ENCODE assay signal across 1 cellular context in genomic region chr1:32394141-32394889, GRCh38.
TF ChIP-seq lines count a peak whose summit lies in the region.

A gene with protein sequence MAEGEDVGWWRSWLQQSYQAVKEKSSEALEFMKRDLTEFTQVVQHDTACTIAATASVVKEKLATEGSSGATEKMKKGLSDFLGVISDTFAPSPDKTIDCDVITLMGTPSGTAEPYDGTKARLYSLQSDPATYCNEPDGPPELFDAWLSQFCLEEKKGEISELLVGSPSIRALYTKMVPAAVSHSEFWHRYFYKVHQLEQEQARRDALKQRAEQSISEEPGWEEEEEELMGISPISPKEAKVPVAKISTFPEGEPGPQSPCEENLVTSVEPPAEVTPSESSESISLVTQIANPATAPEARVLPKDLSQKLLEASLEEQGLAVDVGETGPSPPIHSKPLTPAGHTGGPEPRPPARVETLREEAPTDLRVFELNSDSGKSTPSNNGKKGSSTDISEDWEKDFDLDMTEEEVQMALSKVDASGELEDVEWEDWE (minus strand): TSS chr1:32394441. CDS start chr1:32394414, 27 bp downstream.

TF ChIP-seq in K562, 482 proteins besides CTCF, POLR2A, EP300 and RAD21 (continued from another document and continues in another):
- TF ChIP-seq PBX2 (CRISPR knock-in tag; IDR thresholded peaks at IDR 0.05; ENCODE audit: low read depth): no peak
- TF ChIP-seq PBX2 (tag; conservative IDR thresholded peaks at IDR 0.05; ENCODE audit: low read depth): peak; percentile 93
- TF ChIP-seq, protein P1, sequence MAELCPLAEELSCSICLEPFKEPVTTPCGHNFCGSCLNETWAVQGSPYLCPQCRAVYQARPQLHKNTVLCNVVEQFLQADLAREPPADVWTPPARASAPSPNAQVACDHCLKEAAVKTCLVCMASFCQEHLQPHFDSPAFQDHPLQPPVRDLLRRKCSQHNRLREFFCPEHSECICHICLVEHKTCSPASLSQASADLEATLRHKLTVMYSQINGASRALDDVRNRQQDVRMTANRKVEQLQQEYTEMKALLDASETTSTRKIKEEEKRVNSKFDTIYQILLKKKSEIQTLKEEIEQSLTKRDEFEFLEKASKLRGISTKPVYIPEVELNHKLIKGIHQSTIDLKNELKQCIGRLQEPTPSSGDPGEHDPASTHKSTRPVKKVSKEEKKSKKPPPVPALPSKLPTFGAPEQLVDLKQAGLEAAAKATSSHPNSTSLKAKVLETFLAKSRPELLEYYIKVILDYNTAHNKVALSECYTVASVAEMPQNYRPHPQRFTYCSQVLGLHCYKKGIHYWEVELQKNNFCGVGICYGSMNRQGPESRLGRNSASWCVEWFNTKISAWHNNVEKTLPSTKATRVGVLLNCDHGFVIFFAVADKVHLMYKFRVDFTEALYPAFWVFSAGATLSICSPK (IDR thresholded peaks at IDR 0.05; ENCODE audit: borderline replicate concordance): no peak
- no peak for TF ChIP-seq POLR3A (IDR thresholded peaks at IDR 0.05; ENCODE audit: borderline replicate concordance, extremely low read depth, insufficient read depth, insufficient read length)
- no peak for TF ChIP-seq FOXM1 (IDR thresholded peaks at IDR 0.05; ENCODE audit: low read depth)
- TF ChIP-seq FOXM1 (CRISPR knock-in tag; IDR thresholded peaks at IDR 0.05; ENCODE audit: low read depth): peak; percentile 24; the same call in 1 of the 2 replicates
- TF ChIP-seq PHF8 (IDR thresholded peaks at IDR 0.05; ENCODE audit: borderline replicate concordance, low read length): peak; percentile 89
- TF ChIP-seq PHF20 (IDR thresholded peaks at IDR 0.05; ENCODE audit: partially characterized antibody): peak; percentile 89
- TF ChIP-seq, protein P2, sequence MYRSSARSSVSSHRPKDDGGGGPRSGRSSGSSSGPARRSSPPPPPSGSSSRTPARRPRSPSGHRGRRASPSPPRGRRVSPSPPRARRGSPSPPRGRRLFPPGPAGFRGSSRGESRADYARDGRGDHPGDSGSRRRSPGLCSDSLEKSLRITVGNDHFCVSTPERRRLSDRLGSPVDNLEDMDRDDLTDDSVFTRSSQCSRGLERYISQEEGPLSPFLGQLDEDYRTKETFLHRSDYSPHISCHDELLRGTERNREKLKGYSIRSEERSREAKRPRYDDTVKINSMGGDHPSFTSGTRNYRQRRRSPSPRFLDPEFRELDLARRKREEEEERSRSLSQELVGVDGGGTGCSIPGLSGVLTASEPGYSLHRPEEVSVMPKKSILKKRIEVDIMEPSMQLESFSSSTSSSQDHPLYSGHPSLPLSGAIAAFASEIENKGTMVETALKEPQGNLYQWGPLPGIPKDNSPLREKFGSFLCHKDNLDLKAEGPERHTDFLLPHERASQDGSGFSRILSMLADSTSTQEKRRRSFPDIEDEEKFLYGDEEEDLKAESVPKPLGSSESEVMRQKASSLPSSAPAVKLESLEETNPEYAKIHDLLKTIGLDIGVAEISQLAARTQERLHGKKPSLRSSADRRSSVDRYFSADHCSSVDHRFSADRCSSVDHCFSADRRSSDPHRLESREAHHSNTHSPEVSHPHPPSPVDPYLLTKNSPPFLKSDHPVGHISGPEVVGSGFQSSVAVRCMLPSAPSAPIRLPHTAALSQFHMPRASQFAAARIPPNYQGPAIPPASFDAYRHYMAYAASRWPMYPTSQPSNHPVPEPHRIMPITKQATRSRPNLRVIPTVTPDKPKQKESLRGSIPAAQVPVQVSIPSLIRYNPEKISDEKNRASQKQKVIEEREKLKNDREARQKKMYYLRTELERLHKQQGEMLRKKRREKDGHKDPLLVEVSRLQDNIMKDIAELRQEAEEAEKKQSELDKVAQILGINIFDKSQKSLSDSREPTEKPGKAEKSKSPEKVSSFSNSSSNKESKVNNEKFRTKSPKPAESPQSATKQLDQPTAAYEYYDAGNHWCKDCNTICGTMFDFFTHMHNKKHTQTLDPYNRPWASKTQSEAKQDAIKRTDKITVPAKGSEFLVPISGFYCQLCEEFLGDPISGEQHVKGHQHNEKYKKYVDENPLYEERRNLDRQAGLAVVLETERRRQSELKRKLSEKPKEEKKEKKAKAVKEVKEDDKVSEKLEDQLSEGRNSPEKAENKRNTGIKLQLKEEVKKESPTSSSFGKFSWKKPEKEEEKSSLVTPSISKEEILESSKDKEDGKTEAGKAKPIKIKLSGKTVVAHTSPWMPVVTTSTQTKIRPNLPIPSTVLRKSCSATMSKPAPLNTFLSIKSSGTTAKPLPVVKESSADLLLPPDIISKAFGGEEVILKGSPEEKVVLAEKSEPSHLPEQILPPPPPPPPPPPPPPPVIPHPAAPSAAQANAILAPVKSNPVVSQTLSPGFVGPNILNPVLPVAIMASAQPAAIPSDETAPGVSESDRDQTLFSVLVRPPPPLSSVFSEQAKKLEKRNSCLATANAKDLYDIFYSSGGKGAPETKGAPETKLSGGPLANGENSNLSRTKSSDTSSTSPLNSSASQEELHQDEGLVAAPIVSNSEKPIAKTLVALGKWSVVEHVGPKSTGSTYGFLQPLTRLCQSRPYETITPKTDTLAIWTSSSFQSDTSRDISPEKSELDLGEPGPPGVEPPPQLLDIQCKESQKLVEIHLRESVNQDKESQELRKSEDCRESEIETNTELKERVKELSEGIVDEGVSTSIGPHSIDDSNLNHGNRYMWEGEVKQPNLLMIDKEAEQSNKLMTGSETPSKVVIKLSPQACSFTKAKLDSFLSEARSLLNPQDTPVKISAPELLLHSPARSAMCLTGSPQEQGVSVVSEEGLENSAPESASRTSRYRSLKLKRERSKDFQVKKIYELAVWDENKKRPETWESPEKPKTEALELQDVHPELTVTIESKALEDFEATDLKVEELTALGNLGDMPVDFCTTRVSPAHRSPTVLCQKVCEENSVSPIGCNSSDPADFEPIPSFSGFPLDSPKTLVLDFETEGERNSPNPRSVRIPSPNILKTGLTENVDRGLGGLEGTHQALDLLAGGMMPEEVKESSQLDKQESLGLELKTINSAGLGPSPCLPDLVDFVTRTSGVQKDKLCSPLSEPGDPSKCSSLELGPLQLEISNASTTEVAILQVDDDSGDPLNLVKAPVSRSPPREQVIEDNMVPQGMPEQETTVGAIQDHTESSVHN (IDR thresholded peaks at IDR 0.05; ENCODE audit: borderline replicate concordance in 1 of 2, low read depth in 1 of 2): no peak
- TF ChIP-seq ZNF12 (CRISPR knock-in tag; IDR thresholded peaks at IDR 0.05): no peak
- TF ChIP-seq ZNF551 (CRISPR knock-in tag; IDR thresholded peaks at IDR 0.05): no peak
- peak; percentile 99 for TF ChIP-seq CBX5 (IDR thresholded peaks at IDR 0.05; ENCODE audit: borderline replicate concordance, low read depth)
- no peak for TF ChIP-seq ZNF282 (CRISPR knock-in tag; IDR thresholded peaks at IDR 0.05)
- TF ChIP-seq ZNF57 (CRISPR knock-in tag; IDR thresholded peaks at IDR 0.05): no peak
- TF ChIP-seq ZKSCAN8 (CRISPR knock-in tag; IDR thresholded peaks at IDR 0.05): no peak
- peak; percentile 65 for TF ChIP-seq ZNF584 (CRISPR knock-in tag; IDR thresholded peaks at IDR 0.05; ENCODE audit: low read depth)
- TF ChIP-seq ZBED1 (IDR thresholded peaks at IDR 0.05): peak; percentile 83; the same call in 1 of the 2 replicates
- no peak for TF ChIP-seq PURB (CRISPR knock-in tag; IDR thresholded peaks at IDR 0.05; ENCODE audit: low read depth)
- TF ChIP-seq MLX (CRISPR knock-in tag; conservative IDR thresholded peaks at IDR 0.05): no peak; a peak in 1 of 4 replicates
- peak in 1 of 2 experiments; percentile 25; a peak in 1 of 4 replicates for TF ChIP-seq NONO (IDR thresholded peaks at IDR 0.05; ENCODE audit: low read depth in 2 of 2, low read length in 1 of 2)
- TF ChIP-seq, protein P3, sequence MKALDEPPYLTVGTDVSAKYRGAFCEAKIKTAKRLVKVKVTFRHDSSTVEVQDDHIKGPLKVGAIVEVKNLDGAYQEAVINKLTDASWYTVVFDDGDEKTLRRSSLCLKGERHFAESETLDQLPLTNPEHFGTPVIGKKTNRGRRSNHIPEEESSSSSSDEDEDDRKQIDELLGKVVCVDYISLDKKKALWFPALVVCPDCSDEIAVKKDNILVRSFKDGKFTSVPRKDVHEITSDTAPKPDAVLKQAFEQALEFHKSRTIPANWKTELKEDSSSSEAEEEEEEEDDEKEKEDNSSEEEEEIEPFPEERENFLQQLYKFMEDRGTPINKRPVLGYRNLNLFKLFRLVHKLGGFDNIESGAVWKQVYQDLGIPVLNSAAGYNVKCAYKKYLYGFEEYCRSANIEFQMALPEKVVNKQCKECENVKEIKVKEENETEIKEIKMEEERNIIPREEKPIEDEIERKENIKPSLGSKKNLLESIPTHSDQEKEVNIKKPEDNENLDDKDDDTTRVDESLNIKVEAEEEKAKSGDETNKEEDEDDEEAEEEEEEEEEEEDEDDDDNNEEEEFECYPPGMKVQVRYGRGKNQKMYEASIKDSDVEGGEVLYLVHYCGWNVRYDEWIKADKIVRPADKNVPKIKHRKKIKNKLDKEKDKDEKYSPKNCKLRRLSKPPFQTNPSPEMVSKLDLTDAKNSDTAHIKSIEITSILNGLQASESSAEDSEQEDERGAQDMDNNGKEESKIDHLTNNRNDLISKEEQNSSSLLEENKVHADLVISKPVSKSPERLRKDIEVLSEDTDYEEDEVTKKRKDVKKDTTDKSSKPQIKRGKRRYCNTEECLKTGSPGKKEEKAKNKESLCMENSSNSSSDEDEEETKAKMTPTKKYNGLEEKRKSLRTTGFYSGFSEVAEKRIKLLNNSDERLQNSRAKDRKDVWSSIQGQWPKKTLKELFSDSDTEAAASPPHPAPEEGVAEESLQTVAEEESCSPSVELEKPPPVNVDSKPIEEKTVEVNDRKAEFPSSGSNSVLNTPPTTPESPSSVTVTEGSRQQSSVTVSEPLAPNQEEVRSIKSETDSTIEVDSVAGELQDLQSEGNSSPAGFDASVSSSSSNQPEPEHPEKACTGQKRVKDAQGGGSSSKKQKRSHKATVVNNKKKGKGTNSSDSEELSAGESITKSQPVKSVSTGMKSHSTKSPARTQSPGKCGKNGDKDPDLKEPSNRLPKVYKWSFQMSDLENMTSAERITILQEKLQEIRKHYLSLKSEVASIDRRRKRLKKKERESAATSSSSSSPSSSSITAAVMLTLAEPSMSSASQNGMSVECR (CRISPR knock-in tag; IDR thresholded peaks at IDR 0.05): peak; percentile 71
- TF ChIP-seq ZNF507 (tag; conservative IDR thresholded peaks at IDR 0.05): no peak
- no peak for TF ChIP-seq PRMT5 (CRISPR knock-in tag; IDR thresholded peaks at IDR 0.05)
- TF ChIP-seq CAMTA2 (CRISPR knock-in tag; conservative IDR thresholded peaks at IDR 0.05): no peak
- TF ChIP-seq PCBP2 (IDR thresholded peaks at IDR 0.05; ENCODE audit: low read depth, low read length, poor library complexity, severe bottlenecking): no peak
- peak; percentile 56 for TF ChIP-seq MEF2A (IDR thresholded peaks at IDR 0.05; ENCODE audit: control insufficient read depth, low read depth, low read length)
- TF ChIP-seq CEBPG (CRISPR knock-in tag; IDR thresholded peaks at IDR 0.05): peak; percentile 41
- no peak; a peak in 1 of 4 replicates for TF ChIP-seq CEBPG (tag; conservative IDR thresholded peaks at IDR 0.05 in 1 of 2, IDR thresholded peaks at IDR 0.05 in 1 of 2)
- no peak for TF ChIP-seq ZNF133 (CRISPR knock-in tag; IDR thresholded peaks at IDR 0.05)
- TF ChIP-seq TGIF2 (CRISPR knock-in tag; IDR thresholded peaks at IDR 0.05): no peak
- TF ChIP-seq SNRNP70 (optimal IDR thresholded peaks at IDR 0.05; ENCODE audit: low read depth, low read length): no peak
- TF ChIP-seq KAT8 (IDR thresholded peaks at IDR 0.05; ENCODE audit: low read depth): no peak
- TF ChIP-seq ZNF586 (CRISPR knock-in tag; conservative IDR thresholded peaks at IDR 0.05): no peak
- TF ChIP-seq TAL1 (IDR thresholded peaks at IDR 0.05): peak; percentile 39
- no peak for TF ChIP-seq PATZ1 (CRISPR knock-in tag; IDR thresholded peaks at IDR 0.05; ENCODE audit: borderline replicate concordance)
- no peak for TF ChIP-seq ZEB2 (IDR thresholded peaks at IDR 0.05)
- TF ChIP-seq, protein P4, sequence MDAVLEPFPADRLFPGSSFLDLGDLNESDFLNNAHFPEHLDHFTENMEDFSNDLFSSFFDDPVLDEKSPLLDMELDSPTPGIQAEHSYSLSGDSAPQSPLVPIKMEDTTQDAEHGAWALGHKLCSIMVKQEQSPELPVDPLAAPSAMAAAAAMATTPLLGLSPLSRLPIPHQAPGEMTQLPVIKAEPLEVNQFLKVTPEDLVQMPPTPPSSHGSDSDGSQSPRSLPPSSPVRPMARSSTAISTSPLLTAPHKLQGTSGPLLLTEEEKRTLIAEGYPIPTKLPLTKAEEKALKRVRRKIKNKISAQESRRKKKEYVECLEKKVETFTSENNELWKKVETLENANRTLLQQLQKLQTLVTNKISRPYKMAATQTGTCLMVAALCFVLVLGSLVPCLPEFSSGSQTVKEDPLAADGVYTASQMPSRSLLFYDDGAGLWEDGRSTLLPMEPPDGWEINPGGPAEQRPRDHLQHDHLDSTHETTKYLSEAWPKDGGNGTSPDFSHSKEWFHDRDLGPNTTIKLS (IDR thresholded peaks at IDR 0.05; ENCODE audit: borderline replicate concordance, low read depth): 0 out of 2 replicates have a peak, but pooled peaks have one; percentile 30
- peak in 1 of 2 experiments; percentile 48; a peak in 1 of 4 replicates for TF ChIP-seq TEAD1 (CRISPR knock-in tag; IDR thresholded peaks at IDR 0.05)
